23 cellular contexts compared by ENCODE assay signal in genomic region chr11:69301033-69301490, GRCh38. TPM values are rescaled to one million over a fixed set of nuclear protein-coding genes. Genes with fewer than 3 reads are reported as not detected.
DNase-seq lines count a peak whose midpoint lies in the region; ATAC-seq, FAIRE-seq and TF ChIP-seq lines count a peak whose summit lies in the region.
"Had no signal": no experiment of that assay in that cellular context is flagged by ENCODE, and none has a peak within 500 bp of the region (broad histone marks: within the 10 kb centered on the region; RNA-seq: fewer than 3 reads in every experiment).

No MANE protein-coding gene starts in this region.

- intact Hi-C loops in Panc1 (cut with micrococcal nuclease; ENCODE audit: unreplicated experiment) (no loop called here), endothelial cell of umbilical vein (cut with micrococcal nuclease) (loop anchor here (1.0 kb wide), 1 partner anchor 11 kb away; no protein-coding TSS in a partner anchor), left colon (cut with DNase I, micrococcal nuclease) (no loop called here)
- intact Hi-C loops in activated CD8-positive, alpha-beta T cell treated with anti-CD3 and anti-CD28 coated beads for 36 hours (cut with micrococcal nuclease): no loop called here

- in situ Hi-C loops in Panc1 (cut with HindIII; ENCODE audit: low pct_unique_long_range_greater_than_20kb, low sequenced_read_pairs): no loop called here

- DNase-seq in activated naive CD8-positive, alpha-beta T cell treated with anti-CD3 and anti-CD28 coated beads for 36 hours: no peak
- DNase-seq in Panc1 (ENCODE audit: low read depth, low spot score): no peak
- DNase-seq in endothelial cell of umbilical vein (ENCODE audit: low read depth, low spot score): no peak
- DNase-seq in suprapubic skin (ENCODE audit: low spot score in 2 of 2): no peak
- no peak for DNase-seq in mesothelial cell of epicardium (ENCODE audit: low spot score in 2 of 2, unreplicated experiment in 2 of 2)
- no peak for DNase-seq in left colon
- no peak for DNase-seq in activated CD8-positive, alpha-beta T cell treated with anti-CD3 and anti-CD28 coated beads for 36 hours
- DNase-seq: activated B cell treated with CpG ODN at 0.5 μM for 24 hours; activated T-cell treated with anti-CD3 and anti-CD28 coated beads, Interleukin-2, amount 50 U/mL, for 4 hours; DMS79 treated with DMSO at 0.1 percent for 48 hours; KG1; midbrain; NCI-H1930; NCI-H510A; retina had no signal

- H4K20me1 ChIP-seq in endothelial cell of umbilical vein (replicated peaks; ENCODE audit: control insufficient read depth, extremely low read depth, insufficient read depth, low read length): no peaks in the 10 kb centered on the region

- ATAC-seq in Panc1 (peak; percentile 1), left colon (no peak)
- no peak for ATAC-seq in activated CD8-positive, alpha-beta T cell treated with anti-CD3 and anti-CD28 coated beads for 36 hours
- ATAC-seq: CD8-positive, alpha-beta T cell had no signal

- no peak for TF ChIP-seq POLR2A in endothelial cell of umbilical vein (IDR thresholded peaks at IDR 0.05; ENCODE audit: low read depth, low read length)
- TF ChIP-seq POLR2A in suprapubic skin (IDR thresholded peaks at IDR 0.05): no peak

- FAIRE-seq in endothelial cell of umbilical vein (lab: Jason Lieb, UNC): no peak
- FAIRE-seq: bronchial epithelial cell had no signal

- dilution Hi-C loops in endothelial cell of umbilical vein (cut with MboI; ENCODE audit: extremely low pct_ligation_motif_present, low sequenced_read_pairs): no loop called here

- H3K4me1 ChIP-seq in Panc1 (ENCODE audit: control insufficient read depth, insufficient read depth, low read length) (peaks cover 92% of the 10 kb centered on the region), endothelial cell of umbilical vein (ENCODE audit: control insufficient read depth, extremely low read depth, insufficient read depth, low read length) (peaks cover 57% of the 10 kb centered on the region), suprapubic skin (peaks cover 55% of the 10 kb centered on the region)

- no peak overlapping the region for H2AFZ ChIP-seq in endothelial cell of umbilical vein (ENCODE audit: low read depth, low read length)

- H3K4me3 ChIP-seq in Panc1 (ENCODE audit: low read depth in 2 of 2, low read length in 2 of 2) (no peak overlapping the region), endothelial cell of umbilical vein (replicated peaks in 1 of 3; ENCODE audit: insufficient read depth in 1 of 3, low read depth in 1 of 3, low read length in 3 of 3) (no peak overlapping the region), suprapubic skin (no peak overlapping the region)
- H3K4me3 ChIP-seq: thoracic aorta had no signal

- 91% methylated on average over 11 of the region's 11 CpGs for WGBS in suprapubic skin

- no peak overlapping the region for H3K4me2 ChIP-seq in endothelial cell of umbilical vein (ENCODE audit: insufficient read depth, low read length)

- no peaks in the 10 kb centered on the region for H3K9me1 ChIP-seq in endothelial cell of umbilical vein (replicated peaks; ENCODE audit: control insufficient read depth, extremely low read depth, insufficient read depth, low read length)

- no peaks in the 10 kb centered on the region for H3K36me3 Mint-ChIP-seq in activated naive CD8-positive, alpha-beta T cell
- no peaks in the 10 kb centered on the region for H3K36me3 Mint-ChIP-seq in activated naive CD8-positive, alpha-beta T cell treated with anti-CD3 and anti-CD28 coated beads for 36 hours
- H3K36me3 Mint-ChIP-seq in mesothelial cell of epicardium: no peaks in the 10 kb centered on the region
- no peaks in the 10 kb centered on the region for H3K36me3 Mint-ChIP-seq in activated CD8-positive, alpha-beta T cell treated with anti-CD3 and anti-CD28 coated beads for 36 hours (ENCODE audit: low read depth)
- H3K36me3 Mint-ChIP-seq: activated naive CD4-positive, alpha-beta T cell treated with anti-CD3 and anti-CD28 coated beads, Interleukin-2, amount 50 U/mL, for 72 hours; CD8-positive, alpha-beta T cell had no signal

- H3K9me3 ChIP-seq in Panc1 (ENCODE audit: control insufficient read depth, insufficient read depth, low read depth, low read length) (no peaks in the 10 kb centered on the region), endothelial cell of umbilical vein (replicated peaks; ENCODE audit: control insufficient read depth, insufficient read depth, low read length) (no peaks in the 10 kb centered on the region), suprapubic skin (no peaks in the 10 kb centered on the region)
- H3K9me3 ChIP-seq: thoracic aorta had no signal

- H3K9ac ChIP-seq in endothelial cell of umbilical vein (replicated peaks; ENCODE audit: extremely low read depth, insufficient read depth, low read length): no peak overlapping the region

- H3K27me3 ChIP-seq in Panc1 (ENCODE audit: control insufficient read depth, insufficient read depth, low read length) (no peaks in the 10 kb centered on the region), endothelial cell of umbilical vein (ENCODE audit: control insufficient read depth in 2 of 2, insufficient read depth in 2 of 2, low read length in 2 of 2) (no peaks in the 10 kb centered on the region), suprapubic skin (no peaks in the 10 kb centered on the region)

- H3K9me3 Mint-ChIP-seq in activated naive CD8-positive, alpha-beta T cell (ENCODE audit: low read depth): no peaks in the 10 kb centered on the region
- no peaks in the 10 kb centered on the region for H3K9me3 Mint-ChIP-seq in activated naive CD8-positive, alpha-beta T cell treated with anti-CD3 and anti-CD28 coated beads for 36 hours
- H3K9me3 Mint-ChIP-seq in mesothelial cell of epicardium: no peaks in the 10 kb centered on the region
- H3K9me3 Mint-ChIP-seq in activated CD8-positive, alpha-beta T cell treated with anti-CD3 and anti-CD28 coated beads for 36 hours: no peaks in the 10 kb centered on the region
- H3K9me3 Mint-ChIP-seq: activated B cell treated with CpG ODN at 0.5 μM for 24 hours; activated naive CD4-positive, alpha-beta T cell treated with anti-CD3 and anti-CD28 coated beads, Interleukin-2, amount 50 U/mL, for 72 hours; activated T-cell treated with anti-CD3 and anti-CD28 coated beads, Interleukin-2, amount 50 U/mL, for 4 hours; CD8-positive, alpha-beta T cell; dendritic cell treated with granulocyte-macrophage colony-stimulating factor and Interleukin-4, amounts not matched to agents 40 ng/mL and 50 ng/mL, for 4 days; stimulated activated effector memory CD8-positive, alpha-beta T cell treated with anti-CD3 and anti-CD28 coated beads, Interleukin-12 subunit alpha, Interleukin-12 subunit beta, amount 100 ng/mL, for 72 hours had no signal

- H3K4me1 Mint-ChIP-seq in activated naive CD8-positive, alpha-beta T cell (ENCODE audit: low read depth): peaks cover 57% of the 10 kb centered on the region
- H3K4me1 Mint-ChIP-seq in activated naive CD8-positive, alpha-beta T cell treated with anti-CD3 and anti-CD28 coated beads for 36 hours: peaks cover 28% of the 10 kb centered on the region
- H3K4me1 Mint-ChIP-seq in mesothelial cell of epicardium: peaks cover 19% of the 10 kb centered on the region
- peaks cover 53% of the 10 kb centered on the region for H3K4me1 Mint-ChIP-seq in activated CD8-positive, alpha-beta T cell treated with anti-CD3 and anti-CD28 coated beads for 36 hours (ENCODE audit: low read depth)

- H3K36me3 ChIP-seq in Panc1 (ENCODE audit: control insufficient read depth, insufficient read depth, low read length) (no peaks in the 10 kb centered on the region; the same call in 1 of the 2 replicates), endothelial cell of umbilical vein (ENCODE audit: control insufficient read depth in 2 of 2, extremely low read depth in 1 of 2, insufficient read depth in 2 of 2, low read length in 2 of 2) (no peaks in the 10 kb centered on the region), suprapubic skin (no peaks in the 10 kb centered on the region)
- H3K36me3 ChIP-seq: thoracic aorta had no signal

- H3K27ac ChIP-seq in Panc1 (ENCODE audit: low read length): peak overlapping the region; percentile 100
- peak overlapping the region; percentile 86 for H3K27ac ChIP-seq in endothelial cell of umbilical vein (ENCODE audit: insufficient read depth, low read depth, low read length)
- peak overlapping the region; percentile 2 for H3K27ac ChIP-seq in suprapubic skin

- H3K4me3 Mint-ChIP-seq in activated naive CD8-positive, alpha-beta T cell: no peak overlapping the region
- H3K4me3 Mint-ChIP-seq in activated naive CD8-positive, alpha-beta T cell treated with anti-CD3 and anti-CD28 coated beads for 36 hours: no peak overlapping the region
- H3K4me3 Mint-ChIP-seq in mesothelial cell of epicardium: no peak overlapping the region
- H3K4me3 Mint-ChIP-seq in activated CD8-positive, alpha-beta T cell treated with anti-CD3 and anti-CD28 coated beads for 36 hours: no peak overlapping the region
- H3K4me3 Mint-ChIP-seq: activated B cell treated with CpG ODN at 0.5 μM for 24 hours; activated T-cell treated with anti-CD3 and anti-CD28 coated beads, Interleukin-2, amount 50 U/mL, for 4 hours; CD8-positive, alpha-beta T cell; dendritic cell treated with granulocyte-macrophage colony-stimulating factor and Interleukin-4, amounts not matched to agents 40 ng/mL and 50 ng/mL, for 4 days; stimulated activated effector memory CD8-positive, alpha-beta T cell treated with anti-CD3 and anti-CD28 coated beads, Interleukin-12 subunit alpha, Interleukin-12 subunit beta, amount 100 ng/mL, for 72 hours had no signal

- BruUV-seq in Panc1 (replicated peaks; lab: Mats Ljungman, UMichigan) (no TSS peak), endothelial cell of umbilical vein (replicated peaks; lab: Mats Ljungman, UMichigan) (no TSS peak)

- CTCF ChIA-PET in Panc1 (lab: Charles Lee): no interaction called here
- CTCF ChIA-PET in endothelial cell of umbilical vein (lab: Charles Lee): interaction anchor here (1.5 kb wide), 1 partner anchor 11 kb away, joined by 5 read pairs; no protein-coding TSS in a partner anchor
- CTCF ChIA-PET in activated CD8-positive, alpha-beta T cell treated with anti-CD3 and anti-CD28 coated beads for 36 hours (lab: Charles Lee): interaction anchor here (1.1 kb wide), 1 partner anchor 8 kb away, joined by 3 read pairs; no protein-coding TSS in a partner anchor

- TF ChIP-seq CTCF in Panc1 (IDR thresholded peaks at IDR 0.05) (no peak), endothelial cell of umbilical vein (IDR thresholded peaks at IDR 0.05; ENCODE audit: extremely low read depth in 1 of 2, insufficient read depth in 1 of 2, low read depth in 1 of 2, low read length in 2 of 2) (no peak), suprapubic skin (IDR thresholded peaks at IDR 0.05) (no peak), mesothelial cell of epicardium (IDR thresholded peaks at IDR 0.05; ENCODE audit: unreplicated experiment) (no peak)
- no peak for TF ChIP-seq CTCF in activated CD8-positive, alpha-beta T cell treated with anti-CD3 and anti-CD28 coated beads for 36 hours (IDR thresholded peaks at IDR 0.05)

- no peaks in the 10 kb centered on the region for H3K27me3 Mint-ChIP-seq in activated naive CD8-positive, alpha-beta T cell
- H3K27me3 Mint-ChIP-seq in activated naive CD8-positive, alpha-beta T cell treated with anti-CD3 and anti-CD28 coated beads for 36 hours: no peaks in the 10 kb centered on the region
- H3K27me3 Mint-ChIP-seq in mesothelial cell of epicardium (ENCODE audit: low read depth): no peaks in the 10 kb centered on the region
- no peaks in the 10 kb centered on the region for H3K27me3 Mint-ChIP-seq in activated CD8-positive, alpha-beta T cell treated with anti-CD3 and anti-CD28 coated beads for 36 hours
- H3K27me3 Mint-ChIP-seq: activated B cell treated with CpG ODN at 0.5 μM for 24 hours had no signal

- POLR2A ChIA-PET in Panc1 (lab: Charles Lee) (no interaction called here), endothelial cell of umbilical vein (lab: Charles Lee) (no interaction called here)
- POLR2A ChIA-PET in activated CD8-positive, alpha-beta T cell treated with anti-CD3 and anti-CD28 coated beads for 36 hours (lab: Charles Lee): no interaction called here

- H3K27ac Mint-ChIP-seq in activated naive CD8-positive, alpha-beta T cell: peak overlapping the region; percentile 31
- H3K27ac Mint-ChIP-seq in activated naive CD8-positive, alpha-beta T cell treated with anti-CD3 and anti-CD28 coated beads for 36 hours: no peak overlapping the region
- H3K27ac Mint-ChIP-seq in mesothelial cell of epicardium: no peak overlapping the region
- H3K27ac Mint-ChIP-seq in activated CD8-positive, alpha-beta T cell treated with anti-CD3 and anti-CD28 coated beads for 36 hours: no peak overlapping the region
- H3K27ac Mint-ChIP-seq: activated B cell treated with CpG ODN at 0.5 μM for 24 hours; activated naive CD4-positive, alpha-beta T cell treated with anti-CD3 and anti-CD28 coated beads, Interleukin-2, amount 50 U/mL, for 72 hours; CD8-positive, alpha-beta T cell; dendritic cell treated with granulocyte-macrophage colony-stimulating factor and Interleukin-4, amounts not matched to agents 40 ng/mL and 50 ng/mL, for 4 days; stimulated activated effector memory CD8-positive, alpha-beta T cell treated with anti-CD3 and anti-CD28 coated beads, Interleukin-12 subunit alpha, Interleukin-12 subunit beta, amount 100 ng/mL, for 72 hours had no signal

- no peak for TF ChIP-seq EP300 in suprapubic skin (IDR thresholded peaks at IDR 0.05)

- peaks cover 30% of the 10 kb centered on the region for H3K79me2 ChIP-seq in endothelial cell of umbilical vein (ENCODE audit: control insufficient read depth, insufficient read depth, low read length)

RNA-seq across cellular contexts. Expression of gene MYEOV, which starts 7.1 kb away (rescaled TPM):
- not detected for total RNA-seq in activated naive CD8-positive, alpha-beta T cell treated with anti-CD3 and anti-CD28 coated beads for 36 hours
- total RNA-seq in Panc1 (2021; ENCODE audit: unreplicated experiment) (69.8 TPM), endothelial cell of umbilical vein (7.0 and 14.4 TPM in 2 replicates), suprapubic skin (10 to 100 TPM in 3 of 4 donors, 1 to 10 TPM in 1; 9.9 to 25.6 (median 15.8) TPM), mesothelial cell of epicardium (1.9 to 2.6 TPM (median 2.1 TPM) in 3 replicates), left colon (1 to 10 TPM; 3.8 to 8.0 TPM)
- polyA plus RNA-seq in Panc1 (2012; ENCODE audit: insufficient read length): 49.0 TPM
- 3.8 TPM in 2 replicates for polyA plus RNA-seq in endothelial cell of umbilical vein
- polyA plus RNA-seq in endothelial cell of umbilical vein (2011; cell fraction: cytosol; rRNA removed): 4.3 and 4.4 TPM in 2 replicates
- 4.6 and 6.6 TPM in 2 replicates for polyA plus RNA-seq in endothelial cell of umbilical vein (2011; cell fraction: nucleus; rRNA removed)
- 8.0 and 18.4 TPM in 2 replicates for polyA plus RNA-seq in endothelial cell of umbilical vein (2012)
- polyA minus RNA-seq in endothelial cell of umbilical vein: 3.2 and 11.9 TPM in 2 replicates
- not detected for polyA minus RNA-seq in endothelial cell of umbilical vein (2011; cell fraction: cytosol; rRNA and poly(A)+ RNA removed)
- polyA minus RNA-seq in endothelial cell of umbilical vein (2011; cell fraction: nucleus; rRNA and poly(A)+ RNA removed): 3.0 and 4.4 TPM in 2 replicates
- total RNA-seq in activated CD8-positive, alpha-beta T cell treated with anti-CD3 and anti-CD28 coated beads for 36 hours: not detected
- total RNA-seq: activated naive CD4-positive, alpha-beta T cell treated with anti-CD3 and anti-CD28 coated beads, Interleukin-2, amount 50 U/mL, for 72 hours; T-helper 1 cell treated with Interleukin-12 subunit alpha and Interleukin-12 subunit beta and Interleukin-4 antibody, amounts not matched to agents 30 ng/mL and 1 ng/mL, for 36 hours had no signal

Comparison
In these comparisons a context has a peak if more than half of its experiments do, and no peak if none do; other contexts are left out.
1. H3K27ac ChIP-seq: peak in every context shown above with its lines; median percentile 100 in Panc1; 86 in endothelial cell of umbilical vein; 2 in suprapubic skin.